Comparison of ENCODE assay signal across 34 cellular contexts in the genomic region with DNA sequence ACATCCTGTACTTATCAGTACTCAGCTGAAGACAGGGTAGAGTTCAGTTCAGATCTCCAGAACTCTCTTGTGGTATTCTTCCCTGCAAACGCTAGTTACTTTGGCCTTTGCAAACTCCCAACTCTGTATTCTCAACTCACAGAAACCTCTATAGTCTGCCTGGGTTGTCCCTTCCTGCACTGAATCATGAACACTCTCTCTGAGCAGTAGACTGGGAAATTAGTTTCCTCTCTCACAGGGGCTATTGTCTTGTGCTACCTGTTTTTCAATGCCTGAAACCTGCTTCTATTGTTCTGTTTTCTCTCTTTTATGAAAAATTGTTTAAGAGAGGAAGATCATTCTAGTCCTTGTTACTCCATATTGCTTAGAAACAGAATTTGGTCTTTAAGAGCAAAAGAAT.
"Had no signal": no experiment of that assay in that cellular context is flagged by ENCODE, and none has a peak within 500 bp of the region (broad histone marks: within the 10 kb centered on the region; RNA-seq: fewer than 3 reads in every experiment).

No MANE protein-coding gene starts in this region.

- H3K9me3 ChIP-seq: left ventricle myocardium inferior, pancreas, prostate gland, sigmoid colon, upper lobe of left lung, vagina had no signal

- H3K4me1 Mint-ChIP-seq: activated T-helper 17 cell treated with anti-CD3 and anti-CD28 coated beads, Interleukin-2, amount 50 U/mL, for 72 hours; nephron progenitor cell; stimulated activated memory B cell treated with anti-CD40 and anti-IgM and Interleukin-4, amounts not matched to agents 10 μg/mL and 1 μg/mL and 100 μg/mL, for 72 hours had no signal

- H3K36me3 ChIP-seq: left ventricle myocardium inferior, pancreas, prostate gland, sigmoid colon, upper lobe of left lung, vagina, WERI-Rb-1 had no signal

- H3K4me3 ChIP-seq: left ventricle myocardium inferior, pancreas, prostate gland, sigmoid colon, upper lobe of left lung, vagina had no signal

- H3K27ac ChIP-seq: epithelial cell of prostate, left ventricle myocardium inferior, pancreas, prostate gland, sigmoid colon, upper lobe of left lung, vagina, WERI-Rb-1 had no signal

- H3K27ac Mint-ChIP-seq: activated CD4-positive, alpha-beta memory T cell treated with anti-CD3 and anti-CD28 coated beads, Interleukin-2, amount 10 ng/mL, durations not matched to agents 7 days and 5 days; activated CD4-positive, alpha-beta T cell treated with anti-CD3 and anti-CD28 coated beads, Interleukin-2, amount 10 ng/mL, durations not matched to agents 24 days and 14 days; activated naive CD4-positive, alpha-beta T cell treated with anti-CD3 and anti-CD28 coated beads, Interleukin-2, amount 50 U/mL, for 24 hours; activated naive CD8-positive, alpha-beta T cell treated with anti-CD3 and anti-CD28 coated beads, Interleukin-2, amount 50 U/mL, for 24 hours; activated T-helper 17 cell treated with anti-CD3 and anti-CD28 coated beads, Interleukin-2, amount 50 U/mL, for 72 hours; endodermal cell; nephron progenitor cell; stimulated activated memory B cell treated with anti-CD40 and anti-IgM and Interleukin-4, amounts not matched to agents 10 μg/mL and 1 μg/mL and 100 μg/mL, for 72 hours; stimulated activated naive CD8-positive, alpha-beta T cell treated with anti-CD3 and anti-CD28 coated beads, Interleukin-15, amount 100 ng/mL, for 72 hours; T-helper 2 cell treated with Interferon-gamma antibody and Interleukin-4, amounts not matched to agents 5 μg/mL and 100 μg/mL, for 36 hours had no signal

- H3K27me3 Mint-ChIP-seq: naive B cell had no signal

- FAIRE-seq: frontal cortex, pancreas, small intestine had no signal

- H3K9me3 Mint-ChIP-seq: activated naive CD4-positive, alpha-beta T cell treated with anti-CD3 and anti-CD28 coated beads, Interleukin-2, amount 50 U/mL, for 24 hours; activated naive CD8-positive, alpha-beta T cell treated with anti-CD3 and anti-CD28 coated beads, Interleukin-2, amount 50 U/mL, for 24 hours; activated T-cell treated with anti-CD3 and anti-CD28 coated beads, Interleukin-2, amount 50 U/mL, for 4 hours; stimulated activated naive CD8-positive, alpha-beta T cell treated with anti-CD3 and anti-CD28 coated beads, Interleukin-15, amount 100 ng/mL, for 72 hours; T-helper 2 cell treated with Interferon-gamma antibody and Interleukin-4, amounts not matched to agents 5 μg/mL and 100 μg/mL, for 36 hours had no signal

- H3K4me3 Mint-ChIP-seq: activated CD4-positive, alpha-beta memory T cell treated with anti-CD3 and anti-CD28 coated beads, Interleukin-2, amount 10 ng/mL, durations not matched to agents 7 days and 5 days; activated CD4-positive, alpha-beta T cell treated with anti-CD3 and anti-CD28 coated beads, Interleukin-2, amount 10 ng/mL, durations not matched to agents 24 days and 14 days; activated naive CD4-positive, alpha-beta T cell treated with anti-CD3 and anti-CD28 coated beads, Interleukin-2, amount 50 U/mL, for 24 hours; activated naive CD8-positive, alpha-beta T cell treated with anti-CD3 and anti-CD28 coated beads, Interleukin-2, amount 50 U/mL, for 24 hours; activated T-cell treated with anti-CD3 and anti-CD28 coated beads, Interleukin-2, amount 50 U/mL, for 4 hours; activated T-helper 17 cell treated with anti-CD3 and anti-CD28 coated beads, Interleukin-2, amount 50 U/mL, for 72 hours; endodermal cell; naive B cell; nephron progenitor cell; stimulated activated memory B cell treated with anti-CD40 and anti-IgM and Interleukin-4, amounts not matched to agents 10 μg/mL and 1 μg/mL and 100 μg/mL, for 72 hours; stimulated activated naive CD8-positive, alpha-beta T cell treated with anti-CD3 and anti-CD28 coated beads, Interleukin-15, amount 100 ng/mL, for 72 hours; T-helper 2 cell treated with Interferon-gamma antibody and Interleukin-4, amounts not matched to agents 5 μg/mL and 100 μg/mL, for 36 hours had no signal

- ATAC-seq: activated naive CD8-positive, alpha-beta T cell treated with anti-CD3 and anti-CD28 coated beads, Interleukin-2, amount 50 U/mL, for 24 hours; activated T-cell treated with anti-CD3 and anti-CD28 coated beads, Interleukin-2, amount 50 U/mL, for 4 hours; activated T-helper 17 cell treated with anti-CD3 and anti-CD28 coated beads, Interleukin-2, amount 50 U/mL, for 72 hours; pancreas; stimulated activated memory B cell treated with anti-CD40 and anti-IgM and Interleukin-4, amounts not matched to agents 10 μg/mL and 1 μg/mL and 100 μg/mL, for 72 hours; stimulated activated naive CD8-positive, alpha-beta T cell treated with anti-CD3 and anti-CD28 coated beads, Interleukin-15, amount 100 ng/mL, for 72 hours had no signal

- H3K27me3 ChIP-seq: pancreas, sigmoid colon, upper lobe of left lung, vagina had no signal

- H3K4me1 ChIP-seq: left ventricle myocardium inferior, pancreas, prostate gland, sigmoid colon, upper lobe of left lung, vagina had no signal

- DNase-seq: activated CD4-positive, alpha-beta memory T cell treated with anti-CD3 and anti-CD28 coated beads, Interleukin-2, amount 10 ng/mL, durations not matched to agents 7 days and 5 days; activated CD4-positive, alpha-beta T cell treated with anti-CD3 and anti-CD28 coated beads, Interleukin-2, amount 10 ng/mL, durations not matched to agents 24 days and 14 days; activated CD4-positive, CD25-positive, alpha-beta regulatory T cell treated with anti-CD3 and anti-CD28 coated beads, Interleukin-2, amount 50 U/mL, for 72 hours; activated gamma-delta T cell treated with Interleukin-2 at 50 U/mL for 16 hours; activated naive CD8-positive, alpha-beta T cell treated with anti-CD3 and anti-CD28 coated beads, Interleukin-2, amount 50 U/mL, for 24 hours; activated T-cell treated with anti-CD3 and anti-CD28 coated beads, Interleukin-2, amount 50 U/mL, for 4 hours; amygdala; caudate nucleus; endodermal cell; left ventricle myocardium inferior; mammary epithelial cell; naive B cell; nephron progenitor cell; nucleus accumbens; pancreas; retina; sigmoid colon; small intestine; stimulated activated CD4-positive, alpha-beta T cell treated with anti-CD3 and anti-CD28 coated beads, Interleukin-1b, Interleukin-23, amount 100 ng/mL, for 48 hours; stimulated activated CD4-positive, alpha-beta T cell treated with anti-CD3 and anti-CD28 coated beads, Interleukin-4, amount 100 ng/mL, for 4 hours; stimulated activated CD8-positive, alpha-beta memory T cell treated with anti-CD3 and anti-CD28 coated beads, Interleukin-4, amount 100 ng/mL, for 48 hours; stimulated activated naive CD8-positive, alpha-beta T cell treated with anti-CD3 and anti-CD28 coated beads, Interleukin-15, amount 100 ng/mL, for 72 hours; substantia nigra; T-helper 1 cell; WERI-Rb-1 had no signal

- H3K36me3 Mint-ChIP-seq: naive B cell; stimulated activated memory B cell treated with anti-CD40 and anti-IgM and Interleukin-4, amounts not matched to agents 10 μg/mL and 1 μg/mL and 100 μg/mL, for 72 hours had no signal
